In genomic region chr12:49552899-49553298, GRCh38 we compare ENCODE assay signal across 17 cellular contexts.
"Had no signal": no experiment of that assay in that cellular context is flagged by ENCODE, and none has a peak within 500 bp of the region (broad histone marks: within the 10 kb centered on the region; RNA-seq: fewer than 3 reads in every experiment).

No MANE protein-coding gene starts in this region.

- DNase-seq: activated CD4-positive, alpha-beta T cell treated with anti-CD3 and anti-CD28 coated beads for 36 hours; activated CD4-positive, alpha-beta T cell treated with anti-CD3 and anti-CD28 coated beads, Interleukin-2, amount 50 U/mL, for 48 hours; activated gamma-delta T cell treated with Interleukin-2 at 50 U/mL for 16 hours; activated T-cell treated with anti-CD3 and anti-CD28 coated beads, Interleukin-2, amount 50 U/mL, for 24 hours; adrenal gland; MG63; NCI-H1048; NCI-H345; Peyer's patch; SIG-M5; T-cell; T1000 had no signal

- H3K36me3 Mint-ChIP-seq: activated naive CD4-positive, alpha-beta T cell treated with anti-CD3 and anti-CD28 coated beads, Interleukin-2, amount 50 U/mL, for 72 hours; brain; T-cell had no signal

- H3K4me3 Mint-ChIP-seq: activated CD4-positive, alpha-beta T cell treated with anti-CD3 and anti-CD28 coated beads for 36 hours; activated CD4-positive, alpha-beta T cell treated with anti-CD3 and anti-CD28 coated beads, Interleukin-2, amount 10 ng/mL, durations not matched to agents 7 days and 5 days; activated CD8-positive, alpha-beta T cell treated with anti-CD3 and anti-CD28 coated beads, Interleukin-2, amount 10 ng/mL, durations not matched to agents 7 days and 5 days; activated naive CD4-positive, alpha-beta T cell treated with anti-CD3 and anti-CD28 coated beads for 36 hours; activated T-cell treated with anti-CD3 and anti-CD28 coated beads, Interleukin-2, amount 50 U/mL, for 24 hours; brain; T-cell had no signal

- H3K27ac Mint-ChIP-seq: activated CD4-positive, alpha-beta T cell treated with anti-CD3 and anti-CD28 coated beads for 36 hours; activated CD4-positive, alpha-beta T cell treated with anti-CD3 and anti-CD28 coated beads, Interleukin-2, amount 10 ng/mL, durations not matched to agents 7 days and 5 days; activated CD8-positive, alpha-beta T cell treated with anti-CD3 and anti-CD28 coated beads, Interleukin-2, amount 10 ng/mL, durations not matched to agents 7 days and 5 days; activated naive CD4-positive, alpha-beta T cell treated with anti-CD3 and anti-CD28 coated beads for 36 hours; activated T-cell treated with anti-CD3 and anti-CD28 coated beads, Interleukin-2, amount 50 U/mL, for 24 hours; T-cell had no signal

- H3K9me3 Mint-ChIP-seq: activated CD4-positive, alpha-beta T cell treated with anti-CD3 and anti-CD28 coated beads, Interleukin-2, amount 10 ng/mL, durations not matched to agents 7 days and 5 days; activated naive CD4-positive, alpha-beta T cell treated with anti-CD3 and anti-CD28 coated beads for 36 hours; activated naive CD4-positive, alpha-beta T cell treated with anti-CD3 and anti-CD28 coated beads, Interleukin-2, amount 50 U/mL, for 72 hours; activated T-cell treated with anti-CD3 and anti-CD28 coated beads, Interleukin-2, amount 50 U/mL, for 24 hours; brain; T-cell had no signal

- H3K9me3 ChIP-seq: adrenal gland, MG63, Peyer's patch had no signal

- H3K27me3 ChIP-seq: MG63, Peyer's patch had no signal

- H3K4me3 ChIP-seq: adrenal gland, MG63, Peyer's patch had no signal

- H3K27ac ChIP-seq: Peyer's patch had no signal
